In the genomic region with DNA sequence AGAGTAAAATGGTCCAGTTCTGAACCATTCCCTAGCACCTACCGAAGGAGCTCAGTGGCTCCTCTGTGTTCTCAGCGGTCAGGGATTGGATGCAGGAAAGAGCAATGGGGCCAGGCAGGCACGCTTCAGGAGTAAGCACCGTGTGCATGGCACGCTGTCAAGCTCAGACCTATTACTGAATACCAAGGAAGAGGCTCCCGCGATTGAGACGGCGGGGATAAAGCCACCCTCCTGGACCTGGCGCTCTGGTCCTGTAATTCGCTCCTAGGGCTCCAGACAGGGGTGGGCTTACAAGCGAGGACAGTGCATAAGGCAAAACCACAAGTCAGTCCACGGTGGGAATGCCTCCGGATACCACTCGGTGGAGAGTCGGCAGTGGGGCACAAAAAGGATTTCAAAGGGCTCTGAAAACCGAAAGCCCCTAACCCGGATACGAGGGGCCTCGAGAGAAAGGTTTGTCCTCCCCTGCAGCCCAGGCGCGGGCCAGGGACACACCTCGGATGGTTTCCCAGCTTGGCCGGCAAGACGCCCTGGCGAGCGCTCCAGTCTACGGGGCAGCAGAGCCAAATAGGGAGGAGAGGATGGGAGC, we compare ENCODE assay signal across 8 cellular contexts. TPM values are rescaled to one million over a fixed set of nuclear protein-coding genes. Genes with fewer than 3 reads are reported as not detected.
DNase-seq lines count a peak whose midpoint lies in the region; ATAC-seq and TF ChIP-seq lines count a peak whose summit lies in the region.

No MANE protein-coding gene starts in this region.

- H3K27ac Mint-ChIP-seq in activated naive CD8-positive, alpha-beta T cell treated with anti-CD3 and anti-CD28 coated beads for 36 hours: peak overlapping the region; percentile 95

- H3K9me3 Mint-ChIP-seq in activated naive CD8-positive, alpha-beta T cell treated with anti-CD3 and anti-CD28 coated beads for 36 hours: no peaks in the 10 kb centered on the region

- H3K4me3 Mint-ChIP-seq in activated naive CD8-positive, alpha-beta T cell treated with anti-CD3 and anti-CD28 coated beads for 36 hours: peak overlapping the region; percentile 92

- H3K4me1 ChIP-seq in A673 (ENCODE audit: insufficient read depth, low read length, poor library complexity, severe bottlenecking) (peaks cover 11% of the 10 kb centered on the region), cardiac muscle cell (ENCODE audit: low read depth) (no peaks in the 10 kb centered on the region)

- peaks cover 20% of the 10 kb centered on the region for H3K36me3 Mint-ChIP-seq in activated naive CD8-positive, alpha-beta T cell treated with anti-CD3 and anti-CD28 coated beads for 36 hours

- no TSS peak for BruUV-seq in A673 (replicated peaks; lab: Mats Ljungman, UMichigan)

- CTCF ChIA-PET in A673 (lab: Charles Lee): no interaction called here

- H3K4me3 ChIP-seq in A673 (ENCODE audit: low read depth, low read length, poor library complexity, severe bottlenecking): peak overlapping the region; percentile 86
- peak overlapping the region; percentile 99 for H3K4me3 ChIP-seq in GM12875 (ENCODE audit: low read depth, low read length)
- peak overlapping the region; percentile 78 for H3K4me3 ChIP-seq in cardiac muscle cell

- no peaks in the 10 kb centered on the region for H3K27me3 ChIP-seq in A673 (replicated peaks; ENCODE audit: insufficient read depth, low read depth, low read length, poor library complexity)
- no peaks in the 10 kb centered on the region for H3K27me3 ChIP-seq in cardiac muscle cell

- DNase-seq in A673 (ENCODE audit: low spot score) (no peak), NCI-H510A (lab: John Stamatoyannopoulos, UW) (peak; percentile 9), cardiac muscle cell (ENCODE audit: low read depth in 1 of 2, low spot score in 1 of 2) (peak in 1 of 2 donors; percentile 43), omental fat pad (ENCODE audit: low spot score) (peak; percentile 28), H4 (ENCODE audit: low spot score) (no peak)
- DNase-seq in activated naive CD8-positive, alpha-beta T cell treated with anti-CD3 and anti-CD28 coated beads for 36 hours: peak; percentile 27

- ATAC-seq in omental fat pad (ENCODE audit: low FRiP score): peak; percentile 92
- no peak for ATAC-seq in GM18498 (IDR thresholded peaks at IDR 0.05; ENCODE audit: unreplicated experiment)

- H3K36me3 ChIP-seq in A673 (ENCODE audit: insufficient read depth, low read length, poor library complexity, severe bottlenecking) (no peaks in the 10 kb centered on the region), cardiac muscle cell (no peaks in the 10 kb centered on the region)

- H3K27ac ChIP-seq in A673 (ENCODE audit: low read depth, low read length, poor library complexity, severe bottlenecking) (peak overlapping the region; percentile 89), cardiac muscle cell (no peak overlapping the region)

- POLR2A ChIA-PET in A673 (lab: Charles Lee; ENCODE audit: low non-redundant PET): no interaction called here

- H3K27me3 Mint-ChIP-seq in activated naive CD8-positive, alpha-beta T cell treated with anti-CD3 and anti-CD28 coated beads for 36 hours: no peaks in the 10 kb centered on the region

- H3K4me1 Mint-ChIP-seq in activated naive CD8-positive, alpha-beta T cell treated with anti-CD3 and anti-CD28 coated beads for 36 hours: peaks cover 52% of the 10 kb centered on the region

- H3K9me3 ChIP-seq in A673 (ENCODE audit: low read depth, low read length, poor library complexity, severe bottlenecking): no peaks in the 10 kb centered on the region
- no peaks in the 10 kb centered on the region for H3K9me3 ChIP-seq in cardiac muscle cell (ENCODE audit: low read depth)

- intact Hi-C loops in A673 (cut with micrococcal nuclease; ENCODE audit: unreplicated experiment): no loop called here

- no peak for TF ChIP-seq CTCF in A673 (conservative IDR thresholded peaks at IDR 0.05; ENCODE audit: low read depth, low read length)
- TF ChIP-seq CTCF in GM12875 (IDR thresholded peaks at IDR 0.05; ENCODE audit: borderline replicate concordance, insufficient read depth, low read depth, low read length): no peak
- no peak for TF ChIP-seq CTCF in cardiac muscle cell (IDR thresholded peaks at IDR 0.05; ENCODE audit: low read depth, low read length)
- no peak for TF ChIP-seq CTCF in omental fat pad (IDR thresholded peaks at IDR 0.05)

RNA-seq across cellular contexts. Expression of gene OXCT1, which starts 1.0 kb away (rescaled TPM):
- total RNA-seq in A673 (2021) (48.4 and 49.8 TPM in 2 replicates), cardiac muscle cell (41.3 and 55.8 TPM in 2 replicates), omental fat pad (10 to 100 TPM; 22.0 to 54.4 (median 31.9) TPM)
- 10 to 100 TPM; 77.5 to 80.6 TPM for total RNA-seq in activated naive CD8-positive, alpha-beta T cell treated with anti-CD3 and anti-CD28 coated beads for 36 hours
- polyA plus RNA-seq in cardiac muscle cell: 54.8 and 54.9 TPM in 2 replicates
- 13.2 and 15.3 TPM in 2 replicates for total RNA-seq in H4 (2014; rRNA removed; shearing (Covaris generic))

RNA-seq across cellular contexts. Expression of gene RIMOC1, which starts 34.9 kb away (rescaled TPM):
- total RNA-seq in A673 (2021): 43.4 and 48.3 TPM in 2 replicates
- 10 to 100 TPM; 31.0 to 31.5 TPM for total RNA-seq in activated naive CD8-positive, alpha-beta T cell treated with anti-CD3 and anti-CD28 coated beads for 36 hours
- 10.7 and 12.0 TPM in 2 replicates for total RNA-seq in cardiac muscle cell
- 13.4 and 20.8 TPM in 2 replicates for polyA plus RNA-seq in cardiac muscle cell
- total RNA-seq in omental fat pad: 10 to 100 TPM; 13.5 to 19.4 (median 16.6) TPM
- 21.3 and 26.8 TPM in 2 replicates for total RNA-seq in H4 (2014; rRNA removed; shearing (Covaris generic))

RNA-seq across cellular contexts. Expression of gene FBXO4, which starts 55.8 kb away (rescaled TPM):
- total RNA-seq in A673 (2021) (9.6 and 12.6 TPM in 2 replicates), cardiac muscle cell (5.8 and 7.1 TPM in 2 replicates), omental fat pad (10 to 100 TPM in 2 of 4 donors, 1 to 10 TPM in 2; 8.8 to 18.3 (median 10.5) TPM)
- 10 to 100 TPM; 16.2 to 18.3 TPM for total RNA-seq in activated naive CD8-positive, alpha-beta T cell treated with anti-CD3 and anti-CD28 coated beads for 36 hours
- polyA plus RNA-seq in cardiac muscle cell: 2.1 and 8.4 TPM in 2 replicates
- total RNA-seq in H4 (2014; rRNA removed; shearing (Covaris generic)): 12.8 and 16.0 TPM in 2 replicates

Comparison
In these comparisons a context has a peak if more than half of its experiments do, and no peak if none do; other contexts are left out.
1. DNase-seq: peak in NCI-H510A (single experiment), activated naive CD8-positive, alpha-beta T cell treated with anti-CD3 and anti-CD28 coated beads for 36 hours (single experiment) and omental fat pad (single experiment); none in A673 (single experiment) and H4 (single experiment).
2. Peak in every context shown above with its lines, with median percentiles within 50 percentile points of each other: H3K4me3 ChIP-seq.